Comparison of ENCODE assay signal across 8 cellular contexts in genomic region chr3:101725192-101725889, GRCh38. TPM values are rescaled to one million over a fixed set of nuclear protein-coding genes. Genes with fewer than 3 reads are reported as not detected.
DNase-seq lines count a peak whose midpoint lies in the region; ATAC-seq and TF ChIP-seq lines count a peak whose summit lies in the region.

No MANE protein-coding gene starts in this region.

- H3K27ac ChIP-seq in gastrocnemius medialis, result peak overlapping the region; percentile 74 to 81 (median 76)

- intact Hi-C loops in gastrocnemius medialis (cut with DNase I; ENCODE audit: low total_unique reads), result loop anchor here (1.0 to 2.0 kb wide), 3 partner anchors 30 to 151 kb away; partner anchors contain the start of genes PCNP and RPL24

- no peaks in the 10 kb centered on the region for H3K27me3 ChIP-seq in gastrocnemius medialis

- peak overlapping the region; percentile 87 for H3K4me3 ChIP-seq in astrocyte of the cerebellum (ENCODE audit: low read depth, low read length)
- peak overlapping the region; percentile 76 to 87 (median 85) for H3K4me3 ChIP-seq in gastrocnemius medialis

- no peaks in the 10 kb centered on the region for H3K9me3 ChIP-seq in gastrocnemius medialis

- in situ Hi-C loops in astrocyte of the cerebellum (cut with HindIII; ENCODE audit: low sequenced_read_pairs), result no loop called here
- in situ Hi-C loops in gastrocnemius medialis (cut with MboI; ENCODE audit: low sequenced_read_pairs in 4 of 4), result no loop called here

- no peak for TF ChIP-seq CTCF in astrocyte of the cerebellum (IDR thresholded peaks at IDR 0.05; ENCODE audit: low read depth, low read length, missing control alignments)
- TF ChIP-seq CTCF in gastrocnemius medialis (IDR thresholded peaks at IDR 0.05 in 4 of 5, conservative IDR thresholded peaks at IDR 0.05 in 1 of 5), result no peak

- peaks cover 0 to 27% of the 10 kb centered on the region in 2 donors for H3K36me3 ChIP-seq in gastrocnemius medialis

- no peak for TF ChIP-seq POLR2A in gastrocnemius medialis (IDR thresholded peaks at IDR 0.05)

- peak; percentile 33 for DNase-seq in CD1c-positive myeloid dendritic cell (ENCODE audit: extremely low spot score)
- DNase-seq in astrocyte of the cerebellum (ENCODE audit: low read depth), result no peak
- DNase-seq in hepatic stellate cell (ENCODE audit: low spot score), result peak; percentile 5
- DNase-seq in gastrocnemius medialis, result peak in 1 of 2 donors; percentile 29
- no peak for DNase-seq in NCI-H226

- H3K4me1 ChIP-seq in gastrocnemius medialis, result peaks cover 10 to 32% of the 10 kb centered on the region in 2 donors

- ATAC-seq in GM19463 (IDR thresholded peaks at IDR 0.05; ENCODE audit: unreplicated experiment), result peak; percentile 5
- ATAC-seq in HG03571 (IDR thresholded peaks at IDR 0.05; ENCODE audit: unreplicated experiment), result peak; percentile 7
- ATAC-seq in SK-N-SH treated with all-trans-retinoic acid at 6 μM for 48 hours, result peak; percentile 34
- peak; percentile 14 to 16 for ATAC-seq in gastrocnemius medialis

TF ChIP-seq in SK-N-SH treated with all-trans-retinoic acid at 6 μM for 48 hours, 23 proteins besides CTCF, POLR2A, EP300 and RAD21:
- TF ChIP-seq ISL1 (CRISPR knock-in tag; IDR thresholded peaks at IDR 0.05), result no peak
- no peak for TF ChIP-seq SNAI2 (CRISPR knock-in tag; IDR thresholded peaks at IDR 0.05)
- TF ChIP-seq ZFP30 (CRISPR knock-in tag; IDR thresholded peaks at IDR 0.05), result no peak
- no peak for TF ChIP-seq ESRRG (CRISPR knock-in tag; IDR thresholded peaks at IDR 0.05)
- no peak for TF ChIP-seq ZFP3 (CRISPR knock-in tag; IDR thresholded peaks at IDR 0.05)
- TF ChIP-seq CSDC2 (CRISPR knock-in tag; IDR thresholded peaks at IDR 0.05), result no peak
- TF ChIP-seq, protein P1, sequence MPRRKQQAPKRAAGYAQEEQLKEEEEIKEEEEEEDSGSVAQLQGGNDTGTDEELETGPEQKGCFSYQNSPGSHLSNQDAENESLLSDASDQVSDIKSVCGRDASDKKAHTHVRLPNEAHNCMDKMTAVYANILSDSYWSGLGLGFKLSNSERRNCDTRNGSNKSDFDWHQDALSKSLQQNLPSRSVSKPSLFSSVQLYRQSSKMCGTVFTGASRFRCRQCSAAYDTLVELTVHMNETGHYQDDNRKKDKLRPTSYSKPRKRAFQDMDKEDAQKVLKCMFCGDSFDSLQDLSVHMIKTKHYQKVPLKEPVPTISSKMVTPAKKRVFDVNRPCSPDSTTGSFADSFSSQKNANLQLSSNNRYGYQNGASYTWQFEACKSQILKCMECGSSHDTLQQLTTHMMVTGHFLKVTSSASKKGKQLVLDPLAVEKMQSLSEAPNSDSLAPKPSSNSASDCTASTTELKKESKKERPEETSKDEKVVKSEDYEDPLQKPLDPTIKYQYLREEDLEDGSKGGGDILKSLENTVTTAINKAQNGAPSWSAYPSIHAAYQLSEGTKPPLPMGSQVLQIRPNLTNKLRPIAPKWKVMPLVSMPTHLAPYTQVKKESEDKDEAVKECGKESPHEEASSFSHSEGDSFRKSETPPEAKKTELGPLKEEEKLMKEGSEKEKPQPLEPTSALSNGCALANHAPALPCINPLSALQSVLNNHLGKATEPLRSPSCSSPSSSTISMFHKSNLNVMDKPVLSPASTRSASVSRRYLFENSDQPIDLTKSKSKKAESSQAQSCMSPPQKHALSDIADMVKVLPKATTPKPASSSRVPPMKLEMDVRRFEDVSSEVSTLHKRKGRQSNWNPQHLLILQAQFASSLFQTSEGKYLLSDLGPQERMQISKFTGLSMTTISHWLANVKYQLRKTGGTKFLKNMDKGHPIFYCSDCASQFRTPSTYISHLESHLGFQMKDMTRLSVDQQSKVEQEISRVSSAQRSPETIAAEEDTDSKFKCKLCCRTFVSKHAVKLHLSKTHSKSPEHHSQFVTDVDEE (CRISPR knock-in tag; IDR thresholded peaks at IDR 0.05), result no peak
- TF ChIP-seq ZNF70 (CRISPR knock-in tag; IDR thresholded peaks at IDR 0.05), result no peak
TF ChIP-seq in SK-N-SH treated with all-trans-retinoic acid at 6 μM for 48 hours: peak in this region for 0.

RNA-seq across cellular contexts. Expression of gene CEP97, which starts 0.9 kb away (rescaled TPM):
- 10 to 100 TPM in 3 of 4 donors, 1 to 10 TPM in 1; 8.3 to 20.0 (median 13.2) TPM for total RNA-seq in gastrocnemius medialis

RNA-seq across cellular contexts. Expression of gene RPL24, which starts 38.8 kb away (rescaled TPM):
- 1,000 to 10,000 TPM; 1,085 to 1,329 (median 1,254) TPM for total RNA-seq in gastrocnemius medialis

RNA-seq across cellular contexts. Expression of gene ZBTB11, which starts 48.4 kb away (rescaled TPM):
- total RNA-seq in gastrocnemius medialis, result 10 to 100 TPM; 14.6 to 20.9 (median 16.1) TPM

RNA-seq across cellular contexts. Expression of gene NXPE3, which starts 53.7 kb away (rescaled TPM):
- 10 to 100 TPM; 31.5 to 52.0 (median 44.5) TPM for total RNA-seq in gastrocnemius medialis

Comparison
In these comparisons a context has a peak if more than half of its experiments do, and no peak if none do; other contexts are left out.
1. DNase-seq: peak in CD1c-positive myeloid dendritic cell (single experiment) and hepatic stellate cell (single experiment); none in astrocyte of the cerebellum (single experiment) and NCI-H226 (single experiment).
2. Peak in every context shown above with its lines, with median percentiles within 50 percentile points of each other: ATAC-seq.